5 cellular contexts compared by ENCODE assay signal in genomic region chr5:181146927-181147636, GRCh38. TPM values are rescaled to one million over a fixed set of nuclear protein-coding genes. Genes with fewer than 3 reads are reported as not detected.
"Had no signal": no experiment of that assay in that cellular context is flagged by ENCODE, and none has a peak within 500 bp of the region (broad histone marks: within the 10 kb centered on the region; RNA-seq: fewer than 3 reads in every experiment).

Gene OR2V2, plus strand, starts transcription at chr5:181147586. Its CDS starts 7,357 bp downstream, at chr5:181154943.

RNA-seq across cellular contexts. Expression of gene OR2V2, which starts in this region (rescaled TPM):
- total RNA-seq: GM23248, H1, H9, HT-29, IMR-90 had no signal
- polyA plus RNA-seq: GM23248, H1, IMR-90 had no signal
